In the genomic region with DNA sequence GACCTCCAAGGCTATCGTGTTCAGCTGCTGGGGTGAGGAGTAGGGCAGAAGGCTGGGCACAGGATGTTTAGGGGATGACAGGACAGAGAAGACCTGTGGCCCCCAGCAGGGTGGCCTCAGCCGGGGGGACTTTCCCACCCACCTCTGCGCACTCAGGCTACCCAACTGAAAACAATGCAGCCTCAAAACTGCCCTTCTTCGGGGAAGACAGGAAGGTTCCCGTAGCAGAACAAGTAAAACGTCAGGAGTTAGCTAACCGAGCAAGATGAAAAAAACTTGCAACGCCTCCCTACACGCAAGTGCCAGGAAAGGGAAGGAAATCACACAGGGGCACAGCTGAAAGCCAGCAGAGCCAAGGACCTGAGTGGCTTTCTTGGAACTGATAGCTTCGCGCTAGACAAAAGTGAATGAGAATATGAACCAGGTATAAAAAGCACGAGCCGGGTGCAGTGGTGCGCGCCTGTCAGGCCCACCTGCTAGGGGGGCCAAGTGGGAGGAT, we compare ENCODE assay signal across 1 cellular context.
TF ChIP-seq lines count a peak whose summit lies in the region.

No MANE protein-coding gene starts in this region.

TF ChIP-seq in K562, 482 proteins besides CTCF, POLR2A, EP300 and RAD21 (continued from another document):
- TF ChIP-seq E2F6 (IDR thresholded peaks at IDR 0.05; ENCODE audit: borderline replicate concordance in 1 of 2, extremely low read depth in 1 of 2, insufficient read depth in 1 of 2, insufficient read length in 1 of 2, low read depth in 1 of 2, low read length in 1 of 2, poor library complexity in 1 of 2, severe bottlenecking in 1 of 2) (no peak), CHCHD3 (CRISPR knock-in tag; IDR thresholded peaks at IDR 0.05) (no peak), BMI1 (IDR thresholded peaks at IDR 0.05; ENCODE audit: low read length) (no peak)
- TF ChIP-seq, protein P1, sequence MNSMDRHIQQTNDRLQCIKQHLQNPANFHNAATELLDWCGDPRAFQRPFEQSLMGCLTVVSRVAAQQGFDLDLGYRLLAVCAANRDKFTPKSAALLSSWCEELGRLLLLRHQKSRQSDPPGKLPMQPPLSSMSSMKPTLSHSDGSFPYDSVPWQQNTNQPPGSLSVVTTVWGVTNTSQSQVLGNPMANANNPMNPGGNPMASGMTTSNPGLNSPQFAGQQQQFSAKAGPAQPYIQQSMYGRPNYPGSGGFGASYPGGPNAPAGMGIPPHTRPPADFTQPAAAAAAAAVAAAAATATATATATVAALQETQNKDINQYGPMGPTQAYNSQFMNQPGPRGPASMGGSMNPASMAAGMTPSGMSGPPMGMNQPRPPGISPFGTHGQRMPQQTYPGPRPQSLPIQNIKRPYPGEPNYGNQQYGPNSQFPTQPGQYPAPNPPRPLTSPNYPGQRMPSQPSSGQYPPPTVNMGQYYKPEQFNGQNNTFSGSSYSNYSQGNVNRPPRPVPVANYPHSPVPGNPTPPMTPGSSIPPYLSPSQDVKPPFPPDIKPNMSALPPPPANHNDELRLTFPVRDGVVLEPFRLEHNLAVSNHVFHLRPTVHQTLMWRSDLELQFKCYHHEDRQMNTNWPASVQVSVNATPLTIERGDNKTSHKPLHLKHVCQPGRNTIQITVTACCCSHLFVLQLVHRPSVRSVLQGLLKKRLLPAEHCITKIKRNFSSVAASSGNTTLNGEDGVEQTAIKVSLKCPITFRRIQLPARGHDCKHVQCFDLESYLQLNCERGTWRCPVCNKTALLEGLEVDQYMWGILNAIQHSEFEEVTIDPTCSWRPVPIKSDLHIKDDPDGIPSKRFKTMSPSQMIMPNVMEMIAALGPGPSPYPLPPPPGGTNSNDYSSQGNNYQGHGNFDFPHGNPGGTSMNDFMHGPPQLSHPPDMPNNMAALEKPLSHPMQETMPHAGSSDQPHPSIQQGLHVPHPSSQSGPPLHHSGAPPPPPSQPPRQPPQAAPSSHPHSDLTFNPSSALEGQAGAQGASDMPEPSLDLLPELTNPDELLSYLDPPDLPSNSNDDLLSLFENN (IDR thresholded peaks at IDR 0.05; ENCODE audit: low read depth in 2 of 2, low read length in 2 of 2), result no peak
- TF ChIP-seq, protein P2, sequence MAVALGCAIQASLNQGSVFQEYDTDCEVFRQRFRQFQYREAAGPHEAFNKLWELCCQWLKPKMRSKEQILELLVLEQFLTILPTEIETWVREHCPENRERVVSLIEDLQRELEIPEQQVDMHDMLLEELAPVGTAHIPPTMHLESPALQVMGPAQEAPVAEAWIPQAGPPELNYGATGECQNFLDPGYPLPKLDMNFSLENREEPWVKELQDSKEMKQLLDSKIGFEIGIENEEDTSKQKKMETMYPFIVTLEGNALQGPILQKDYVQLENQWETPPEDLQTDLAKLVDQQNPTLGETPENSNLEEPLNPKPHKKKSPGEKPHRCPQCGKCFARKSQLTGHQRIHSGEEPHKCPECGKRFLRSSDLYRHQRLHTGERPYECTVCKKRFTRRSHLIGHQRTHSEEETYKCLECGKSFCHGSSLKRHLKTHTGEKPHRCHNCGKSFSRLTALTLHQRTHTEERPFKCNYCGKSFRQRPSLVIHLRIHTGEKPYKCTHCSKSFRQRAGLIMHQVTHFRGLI (CRISPR knock-in tag; IDR thresholded peaks at IDR 0.05), result no peak
TF ChIP-seq in K562: peak in this region for 0.
